36 cellular contexts compared by ENCODE assay signal in genomic region chr15:49793943-49794342, GRCh38.
"Had no signal": no experiment of that assay in that cellular context is flagged by ENCODE, and none has a peak within 500 bp of the region (broad histone marks: within the 10 kb centered on the region; RNA-seq: fewer than 3 reads in every experiment).

No MANE protein-coding gene starts in this region.

- H3K27ac ChIP-seq: adrenal gland, body of pancreas, brain microvascular endothelial cell, breast epithelium, VCaP had no signal

- H3K36me3 Mint-ChIP-seq: activated naive CD8-positive, alpha-beta T cell treated with anti-CD3 and anti-CD28 coated beads for 36 hours had no signal

- H3K4me3 ChIP-seq: adrenal gland, body of pancreas, breast epithelium had no signal

- H3K27me3 Mint-ChIP-seq: activated CD4-positive, alpha-beta memory T cell treated with anti-CD3 and anti-CD28 coated beads for 36 hours; activated CD4-positive, alpha-beta T cell treated with anti-CD3 and anti-CD28 coated beads for 36 hours; activated CD4-positive, alpha-beta T cell treated with anti-CD3 and anti-CD28 coated beads, Interleukin-2, amount 10 ng/mL, durations not matched to agents 24 days and 14 days; activated CD8-positive, alpha-beta T cell treated with anti-CD3 and anti-CD28 coated beads for 36 hours; activated naive CD8-positive, alpha-beta T cell treated with anti-CD3 and anti-CD28 coated beads for 36 hours had no signal

- H3K4me3 Mint-ChIP-seq: activated CD4-positive, alpha-beta memory T cell treated with anti-CD3 and anti-CD28 coated beads for 36 hours; activated CD4-positive, alpha-beta T cell treated with anti-CD3 and anti-CD28 coated beads for 36 hours; activated CD4-positive, alpha-beta T cell treated with anti-CD3 and anti-CD28 coated beads, Interleukin-2, amount 10 ng/mL, durations not matched to agents 24 days and 14 days; activated CD8-positive, alpha-beta T cell treated with anti-CD3 and anti-CD28 coated beads for 36 hours; activated naive CD4-positive, alpha-beta T cell treated with anti-CD3 and anti-CD28 coated beads for 36 hours; activated naive CD8-positive, alpha-beta T cell treated with anti-CD3 and anti-CD28 coated beads for 36 hours; activated T-cell treated with anti-CD3 and anti-CD28 coated beads, Interleukin-2, amount 50 U/mL, for 4 hours; activated T-cell treated with anti-CD3 and anti-CD28 coated beads, Interleukin-2, amount 50 U/mL, for 72 hours; activated T-helper 1 cell treated with anti-CD3 and anti-CD28 coated beads, Interleukin-12 subunit alpha, Interleukin-12 subunit beta, Interleukin-2, Interleukin-4 antibody, amounts not matched to agents 30 ng/mL and 10 ng/mL and 1 ng/mL, durations not matched to agents 14 hours and 24 hours and 36 hours; activated T-helper 17 cell treated with anti-CD3 and anti-CD28 coated beads, Interleukin-2, amount 50 U/mL, for 72 hours; T-helper 2 cell treated with Interferon-gamma antibody and Interleukin-4, amounts not matched to agents 5 μg/mL and 100 μg/mL, for 36 hours had no signal

- H3K4me1 Mint-ChIP-seq: activated CD4-positive, alpha-beta T cell treated with anti-CD3 and anti-CD28 coated beads for 36 hours; activated CD4-positive, alpha-beta T cell treated with anti-CD3 and anti-CD28 coated beads, Interleukin-2, amount 10 ng/mL, durations not matched to agents 24 days and 14 days; activated naive CD8-positive, alpha-beta T cell treated with anti-CD3 and anti-CD28 coated beads for 36 hours; activated T-helper 17 cell treated with anti-CD3 and anti-CD28 coated beads, Interleukin-2, amount 50 U/mL, for 72 hours had no signal

- FAIRE-seq: colon, TTC549 had no signal

- H3K9me3 ChIP-seq: body of pancreas had no signal

- H3K4me1 ChIP-seq: adrenal gland, body of pancreas, breast epithelium had no signal

- H3K27ac Mint-ChIP-seq: activated CD4-positive, alpha-beta memory T cell treated with anti-CD3 and anti-CD28 coated beads for 36 hours; activated CD4-positive, alpha-beta T cell treated with anti-CD3 and anti-CD28 coated beads for 36 hours; activated CD4-positive, alpha-beta T cell treated with anti-CD3 and anti-CD28 coated beads, Interleukin-2, amount 10 ng/mL, durations not matched to agents 24 days and 14 days; activated CD8-positive, alpha-beta T cell treated with anti-CD3 and anti-CD28 coated beads for 36 hours; activated naive CD4-positive, alpha-beta T cell treated with anti-CD3 and anti-CD28 coated beads for 36 hours; activated naive CD8-positive, alpha-beta T cell treated with anti-CD3 and anti-CD28 coated beads for 36 hours; activated T-cell treated with anti-CD3 and anti-CD28 coated beads, Interleukin-2, amount 50 U/mL, for 72 hours; activated T-helper 1 cell treated with anti-CD3 and anti-CD28 coated beads, Interleukin-12 subunit alpha, Interleukin-12 subunit beta, Interleukin-2, Interleukin-4 antibody, amounts not matched to agents 30 ng/mL and 10 ng/mL and 1 ng/mL, durations not matched to agents 14 hours and 24 hours and 36 hours; activated T-helper 17 cell treated with anti-CD3 and anti-CD28 coated beads, Interleukin-2, amount 50 U/mL, for 72 hours; T-helper 2 cell treated with Interferon-gamma antibody and Interleukin-4, amounts not matched to agents 5 μg/mL and 100 μg/mL, for 36 hours had no signal

- H3K36me3 ChIP-seq: adrenal gland, brain microvascular endothelial cell, breast epithelium had no signal

- H3K27me3 ChIP-seq: adrenal gland, body of pancreas, brain microvascular endothelial cell, breast epithelium had no signal

- DNase-seq: activated CD4-positive, alpha-beta memory T cell treated with anti-CD3 and anti-CD28 coated beads for 36 hours; activated CD4-positive, alpha-beta T cell treated with anti-CD3 and anti-CD28 coated beads for 1 hour; activated CD4-positive, alpha-beta T cell treated with anti-CD3 and anti-CD28 coated beads for 36 hours; activated CD4-positive, alpha-beta T cell treated with anti-CD3 and anti-CD28 coated beads, Interleukin-2, amount 10 ng/mL, durations not matched to agents 24 days and 14 days; activated CD4-positive, alpha-beta T cell treated with anti-CD3 and anti-CD28 coated beads, Interleukin-2, amount 50 U/mL, for 1 hour; activated CD4-positive, alpha-beta T cell treated with anti-CD3 and anti-CD28 coated beads, Interleukin-2, amount 50 U/mL, for 4 hours; activated CD4-positive, CD25-positive, alpha-beta regulatory T cell; activated CD8-positive, alpha-beta memory T cell treated with anti-CD3 and anti-CD28 coated beads, Interleukin-2, amount 50 U/mL, for 4 hours; activated CD8-positive, alpha-beta T cell treated with anti-CD3 and anti-CD28 coated beads for 36 hours; activated effector memory CD4-positive, alpha-beta T cell treated with anti-CD3 and anti-CD28 coated beads, Interleukin-2, amount 50 U/mL, for 16 hours; activated gamma-delta T cell treated with Interleukin-2 at 50 U/mL for 16 hours; activated naive CD4-positive, alpha-beta T cell; activated naive CD4-positive, alpha-beta T cell treated with anti-CD3 and anti-CD28 coated beads for 36 hours; activated naive CD4-positive, alpha-beta T cell treated with anti-CD3 and anti-CD28 coated beads, Interleukin-2, amount 50 U/mL, for 16 hours; activated naive CD8-positive, alpha-beta T cell treated with anti-CD3 and anti-CD28 coated beads for 36 hours; activated T-cell treated with anti-CD3 and anti-CD28 coated beads for 4 hours; activated T-cell treated with anti-CD3 and anti-CD28 coated beads, Interleukin-2, amount 50 U/mL, for 1 hour; activated T-cell treated with anti-CD3 and anti-CD28 coated beads, Interleukin-2, amount 50 U/mL, for 4 hours; activated T-cell treated with anti-CD3 and anti-CD28 coated beads, Interleukin-2, amount 50 U/mL, for 72 hours; adrenal gland; amniotic stem cell; aorta; body of pancreas; brain microvascular endothelial cell; central memory CD4-positive, alpha-beta T cell; T-helper 2 cell; T-helper 9 cell had no signal

- ATAC-seq: activated CD4-positive, alpha-beta T cell treated with anti-CD3 and anti-CD28 coated beads for 36 hours; activated CD4-positive, CD25-positive, alpha-beta regulatory T cell treated with anti-CD3 and anti-CD28 coated beads, Interleukin-2, amount 50 U/mL, for 24 hours; activated CD8-positive, alpha-beta T cell treated with anti-CD3 and anti-CD28 coated beads for 36 hours; activated naive CD4-positive, alpha-beta T cell treated with anti-CD3 and anti-CD28 coated beads, Interleukin-2, amount 50 U/mL, for 72 hours; activated T-cell treated with anti-CD3 and anti-CD28 coated beads, Interleukin-2, amount 50 U/mL, for 4 hours; activated T-cell treated with anti-CD3 and anti-CD28 coated beads, Interleukin-2, amount 50 U/mL, for 72 hours; activated T-helper 17 cell treated with anti-CD3 and anti-CD28 coated beads, Interleukin-2, amount 50 U/mL, for 72 hours; body of pancreas had no signal
